Comparison of ENCODE assay signal across 8 cellular contexts in the genomic region with DNA sequence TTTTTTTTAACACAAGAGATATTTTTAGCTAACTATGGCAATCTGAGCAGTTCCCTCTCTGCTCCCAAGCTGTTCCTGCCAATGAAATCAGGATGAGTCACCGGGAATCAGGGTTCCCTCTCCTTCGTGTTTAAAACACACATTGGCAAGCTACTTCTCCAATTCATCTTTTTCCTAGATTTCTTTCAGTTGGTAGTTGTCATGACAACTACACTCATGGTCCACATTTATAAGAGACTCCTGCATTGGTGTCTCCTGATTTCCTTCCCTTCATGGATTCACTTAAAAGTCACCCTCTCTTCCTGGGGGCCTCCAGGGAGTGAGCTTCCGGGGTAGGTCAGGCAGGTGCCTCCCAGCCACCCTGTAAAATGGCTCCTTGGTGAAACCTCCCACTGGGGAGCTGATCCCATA.
DNase-seq lines count a peak whose midpoint lies in the region; ATAC-seq and TF ChIP-seq lines count a peak whose summit lies in the region.

No MANE protein-coding gene starts in this region.

- no peaks in the 10 kb centered on the region for H3K79me2 ChIP-seq in fibroblast of lung (ENCODE audit: control insufficient read depth, insufficient read depth, low read length)

- intact Hi-C loops in CD4-positive, alpha-beta memory T cell (cut with micrococcal nuclease) = no loop called here

- no peak for TF ChIP-seq CTCF in RWPE1 (conservative IDR thresholded peaks at IDR 0.05; ENCODE audit: low read depth)
- TF ChIP-seq CTCF in fibroblast of lung (conservative IDR thresholded peaks at IDR 0.05 in 1 of 2, IDR thresholded peaks at IDR 0.05 in 1 of 2; ENCODE audit: low read depth in 1 of 2, low read length in 2 of 2) = no peak
- TF ChIP-seq CTCF in omental fat pad (IDR thresholded peaks at IDR 0.05) = no peak

- H3K4me2 ChIP-seq in fibroblast of lung (ENCODE audit: extremely low read depth, insufficient read depth, low read length) = no peak overlapping the region

- CTCF ChIA-PET in CD4-positive, alpha-beta memory T cell (lab: Charles Lee; ENCODE audit: partially characterized antibody) = interaction anchor here (1.2 kb wide), 2 partner anchors 19 to 45 kb away, joined by 3 to 4 read pairs; no protein-coding TSS in a partner anchor
- CTCF ChIA-PET in RWPE1 (lab: Yijun Ruan, JAX) = interaction anchor here (0.5 to 1.3 kb wide), 4 partner anchors 12 to 687 kb away, joined by 3 read pairs; no protein-coding TSS in a partner anchor

- no peak overlapping the region for H3K9ac ChIP-seq in fibroblast of lung (ENCODE audit: insufficient read depth, low read length)

- peaks cover 79% of the 10 kb centered on the region for H3K36me3 ChIP-seq in CD4-positive, alpha-beta memory T cell (ENCODE audit: insufficient read depth, low read length)
- no peaks in the 10 kb centered on the region for H3K36me3 ChIP-seq in fibroblast of lung (ENCODE audit: control insufficient read depth, insufficient read depth, low read length)

- no peaks in the 10 kb centered on the region for H3K9me3 ChIP-seq in CD4-positive, alpha-beta memory T cell (ENCODE audit: control insufficient read depth in 1 of 2, low read length in 2 of 2)
- H3K9me3 ChIP-seq in fibroblast of lung (ENCODE audit: control insufficient read depth, insufficient read depth, low read depth, low read length) = no peaks in the 10 kb centered on the region

- peaks cover 12% of the 10 kb centered on the region for H3K4me1 ChIP-seq in CD4-positive, alpha-beta memory T cell (ENCODE audit: insufficient read depth, low read length)
- peaks cover 46% of the 10 kb centered on the region for H3K4me1 ChIP-seq in fibroblast of lung (ENCODE audit: control insufficient read depth, extremely low read depth, insufficient read depth, low read length)

- no peak overlapping the region for H3K4me3 ChIP-seq in CD4-positive, alpha-beta memory T cell (ENCODE audit: low read length in 2 of 2)
- H3K4me3 ChIP-seq in fibroblast of lung (replicated peaks in 1 of 4; ENCODE audit: control extremely low read depth in 1 of 4, insufficient read depth in 1 of 4, low read depth in 3 of 4, low read length in 4 of 4) = no peak overlapping the region

- POLR2A ChIA-PET in CD4-positive, alpha-beta memory T cell (lab: Charles Lee; ENCODE audit: partially characterized antibody) = interaction anchor here (0.7 kb wide), 1 partner anchor 36 kb away, joined by 3 read pairs; no protein-coding TSS in a partner anchor
- POLR2A ChIA-PET in RWPE1 (lab: Yijun Ruan, JAX; ENCODE audit: low non-redundant PET) = no interaction called here

- H2AFZ ChIP-seq in fibroblast of lung (ENCODE audit: low read length) = no peak overlapping the region

- ATAC-seq in omental fat pad (ENCODE audit: low FRiP score) = peak; percentile 71

- no peak overlapping the region for H3K27ac ChIP-seq in CD4-positive, alpha-beta memory T cell (ENCODE audit: low read depth, low read length)
- no peak overlapping the region for H3K27ac ChIP-seq in RWPE1
- H3K27ac ChIP-seq in fibroblast of lung (ENCODE audit: insufficient read depth, low read length) = peak overlapping the region; percentile 50

- DNase-seq in CD4-positive, alpha-beta memory T cell = no peak
- peak; percentile 68 for DNase-seq in RWPE1 (ENCODE audit: low spot score)
- peak; percentile 97 to 98 for DNase-seq in fibroblast of lung (ENCODE audit: low read depth in 2 of 2)
- no peak for DNase-seq in omental fat pad (ENCODE audit: low spot score)
- DNase-seq in NCI-H1436 (lab: John Stamatoyannopoulos, UW) = no peak
- no peak for DNase-seq in NCI-H69 (lab: John Stamatoyannopoulos, UW)
- no peak for DNase-seq in NCI-H2107 (lab: John Stamatoyannopoulos, UW)
- DNase-seq in D341Med (ENCODE audit: low spot score) = no peak

- H3K27me3 Mint-ChIP-seq in CD4-positive, alpha-beta memory T cell = no peaks in the 10 kb centered on the region

- no peaks in the 10 kb centered on the region for H3K27me3 ChIP-seq in CD4-positive, alpha-beta memory T cell (ENCODE audit: insufficient read depth, low read length)
- H3K27me3 ChIP-seq in fibroblast of lung (ENCODE audit: control insufficient read depth, insufficient read depth, low read length) = no peaks in the 10 kb centered on the region

- peaks cover 0 to 21% (median 8%) of the 10 kb centered on the region in 4 donors for H3K4me1 Mint-ChIP-seq in CD4-positive, alpha-beta memory T cell

- no peaks in the 10 kb centered on the region for H4K20me1 ChIP-seq in fibroblast of lung (ENCODE audit: control insufficient read depth, extremely low read depth, insufficient read depth, low read length)

- no peak overlapping the region for H3K4me3 Mint-ChIP-seq in CD4-positive, alpha-beta memory T cell

- peaks cover 0 to 4% (median 0%) of the 10 kb centered on the region in 8 donors for H3K9me3 Mint-ChIP-seq in CD4-positive, alpha-beta memory T cell

- peaks cover 72 to 78% of the 10 kb centered on the region in 2 donors for H3K36me3 Mint-ChIP-seq in CD4-positive, alpha-beta memory T cell

- H3K27ac Mint-ChIP-seq in CD4-positive, alpha-beta memory T cell = peak overlapping the region; percentile 8 to 91 (median 60)

Comparison
In these comparisons a context has a peak if more than half of its experiments do, and no peak if none do; other contexts are left out.
1. DNase-seq: peak in RWPE1 (single experiment) and fibroblast of lung (2 of 2); none in CD4-positive, alpha-beta memory T cell (0 of 5), omental fat pad (single experiment), NCI-H1436 (single experiment), NCI-H69 (single experiment), NCI-H2107 (single experiment) and D341Med (single experiment).